ENCODE assay signal across 28 cellular contexts in genomic region chr2:23292024-23292423, GRCh38.
A peak's percentile ranks its signal among the peaks of the same experiment; 100 is the strongest.
DNase-seq lines count a peak whose midpoint lies in the region; ATAC-seq and TF ChIP-seq lines count a peak whose summit lies in the region.
"Had no signal": no experiment of that assay in that cellular context is flagged by ENCODE, and none has a peak within 500 bp of the region (broad histone marks: within the 10 kb centered on the region; RNA-seq: fewer than 3 reads in every experiment).

No MANE protein-coding gene starts in this region.

- DNase-seq in DMS53 (lab: John Stamatoyannopoulos, UW): peak; percentile 8
- DNase-seq in DMS53 treated with DMSO at 0.1 percent for 48 hours (lab: John Stamatoyannopoulos, UW; ENCODE audit: unreplicated experiment): no peak
- no peak for DNase-seq in HCT116 (ENCODE audit: low read depth, low spot score)
- peak; percentile 28 for DNase-seq in WERI-Rb-1
- no peak for DNase-seq in mucosa of descending colon
- DNase-seq in PC-3: no peak
- DNase-seq: activated CD4-positive, CD25-positive, alpha-beta regulatory T cell; activated gamma-delta T cell; activated naive CD8-positive, alpha-beta T cell treated with anti-CD3 and anti-CD28 coated beads for 36 hours; activated T-cell treated with anti-CD3 and anti-CD28 coated beads, Interleukin-2, amount 50 U/mL, for 4 hours; anterior cingulate cortex; CD4-positive, alpha-beta T cell; effector CD8-positive, alpha-beta T cell; glutamatergic neuron; NCI-H1048; NCI-H446; pancreas; retina; RPMI8226; SJCRH30; stimulated activated naive B cell treated with anti-CD40 and anti-IgM and Interleukin-4, amounts not matched to agents 10 μg/mL and 1 μg/mL and 100 μg/mL, for 72 hours; T-cell; upper lobe of left lung had no signal

- H3K4me2 ChIP-seq in HCT116 (ENCODE audit: low read length) (no peak overlapping the region), PC-3 (ENCODE audit: low read length) (no peak overlapping the region)
- H3K4me2 ChIP-seq: KMS-11 had no signal

- H3K36me3 ChIP-seq in HCT116 (ENCODE audit: control insufficient read depth in 1 of 2, insufficient read depth in 2 of 2, low read length in 2 of 2): no peaks in the 10 kb centered on the region
- no peaks in the 10 kb centered on the region for H3K36me3 ChIP-seq in WERI-Rb-1
- no peaks in the 10 kb centered on the region for H3K36me3 ChIP-seq in mucosa of descending colon (ENCODE audit: low read depth)
- no peaks in the 10 kb centered on the region for H3K36me3 ChIP-seq in PC-3 (ENCODE audit: low read depth, low read length)
- H3K36me3 ChIP-seq: pancreas, SJCRH30, suprapubic skin, upper lobe of left lung had no signal

- TF ChIP-seq RAD21 in HCT116 (IDR thresholded peaks at IDR 0.05; ENCODE audit: low read depth): no peak

- BruUV-seq in HCT116 (replicated peaks; lab: Mats Ljungman, UMichigan) (no TSS peak), PC-3 (replicated peaks; lab: Mats Ljungman, UMichigan) (no TSS peak)

- H3K27me3 ChIP-seq in HCT116 (ENCODE audit: insufficient read depth, low read length) (peaks cover 56% of the 10 kb centered on the region), WERI-Rb-1 (ENCODE audit: insufficient read depth, low read depth, severe bottlenecking) (no peaks in the 10 kb centered on the region), PC-3 (ENCODE audit: low read length) (peaks cover 19% of the 10 kb centered on the region)
- H3K27me3 ChIP-seq: pancreas, SJCRH30, suprapubic skin, upper lobe of left lung had no signal

- no peak overlapping the region for H3K9ac ChIP-seq in HCT116 (ENCODE audit: low read length)
- H3K9ac ChIP-seq in PC-3 (ENCODE audit: low read length): no peak overlapping the region
- H3K9ac ChIP-seq: KMS-11 had no signal

- no peaks in the 10 kb centered on the region for H3F3A ChIP-seq in PC-3 (ENCODE audit: low read length, unreplicated experiment)

- H2AFZ ChIP-seq in HCT116 (ENCODE audit: low read depth, low read length, poor library complexity, severe bottlenecking) (no peak overlapping the region), PC-3 (ENCODE audit: low read length) (no peak overlapping the region)

- H3K9me2 ChIP-seq in HCT116 (ENCODE audit: insufficient read depth) (no peaks in the 10 kb centered on the region), PC-3 (replicated peaks; ENCODE audit: low read length) (no peaks in the 10 kb centered on the region)

- POLR2A ChIA-PET in HCT116 (lab: Charles Lee) (no interaction called here), PC-3 (lab: Charles Lee; ENCODE audit: unreplicated experiment) (no interaction called here)

- H3K4me1 ChIP-seq in HCT116 (ENCODE audit: control insufficient read depth in 1 of 2, insufficient read depth in 2 of 2, low read length in 2 of 2): no peaks in the 10 kb centered on the region
- no peaks in the 10 kb centered on the region for H3K4me1 ChIP-seq in mucosa of descending colon (ENCODE audit: low read depth)
- no peaks in the 10 kb centered on the region for H3K4me1 ChIP-seq in PC-3 (ENCODE audit: insufficient read depth, low read length)
- H3K4me1 ChIP-seq: pancreas had no signal

- no peaks in the 10 kb centered on the region for H3K79me2 ChIP-seq in HCT116 (ENCODE audit: insufficient read depth, low read length)
- H3K79me2 ChIP-seq in PC-3 (ENCODE audit: low read length): no peaks in the 10 kb centered on the region

- CTCF ChIA-PET in HCT116 (lab: Charles Lee) (interaction anchor here (0.6 kb wide), 1 partner anchor 93 kb away, joined by 3 read pairs; no protein-coding TSS in a partner anchor), PC-3 (lab: Charles Lee) (no interaction called here)

- TF ChIP-seq POLR2A in HCT116 (IDR thresholded peaks at IDR 0.05; ENCODE audit: borderline replicate concordance, extremely low read depth, insufficient read depth, insufficient read length): no peak

- no peak overlapping the region for H3K4me3 ChIP-seq in HCT116 (replicated peaks in 1 of 2; ENCODE audit: low read depth in 1 of 2, low read length in 2 of 2)
- H3K4me3 ChIP-seq in WERI-Rb-1 (ENCODE audit: low read depth, low read length): no peak overlapping the region
- no peak overlapping the region for H3K4me3 ChIP-seq in mucosa of descending colon
- no peak overlapping the region for H3K4me3 ChIP-seq in PC-3 (ENCODE audit: low read length)
- H3K4me3 ChIP-seq: pancreas, SJCRH30, skin epidermis, suprapubic skin, upper lobe of left lung had no signal

- intact Hi-C loops in HCT116 (cut with micrococcal nuclease) (no loop called here), mucosa of descending colon (cut with DNase I, micrococcal nuclease) (no loop called here), PC-3 (cut with micrococcal nuclease) (no loop called here)

- ATAC-seq in HCT116: peak; percentile 58
- ATAC-seq in mucosa of descending colon: peak; percentile 11
- no peak for ATAC-seq in HG03025 (IDR thresholded peaks at IDR 0.05; ENCODE audit: low FRiP score, unreplicated experiment)
- ATAC-seq in PC-3: no peak
- ATAC-seq in HG03095 (IDR thresholded peaks at IDR 0.05; ENCODE audit: unreplicated experiment): no peak
- ATAC-seq: activated T-cell treated with anti-CD3 and anti-CD28 coated beads, Interleukin-2, amount 50 U/mL, for 4 hours; pancreas; stimulated activated naive B cell treated with anti-CD40 and anti-IgM and Interleukin-4, amounts not matched to agents 10 μg/mL and 1 μg/mL and 100 μg/mL, for 72 hours; T-cell had no signal

- RAD21 ChIA-PET in HCT116 (lab: Charles Lee; ENCODE audit: low non-redundant PET in 1 of 2, low total read pairs in 2 of 2, uncharacterized antibody in 2 of 2, unreplicated experiment in 2 of 2): no interaction called here

- TF ChIP-seq CTCF in HCT116 (IDR thresholded peaks at IDR 0.05 in 2 of 3, conservative IDR thresholded peaks at IDR 0.05 in 1 of 3; ENCODE audit: borderline replicate concordance in 1 of 3, insufficient read depth in 1 of 3, low read depth in 2 of 3, low read length in 2 of 3) (peak in 1 of 3 experiments; percentile 16; a peak in 1 of 6 replicates), WERI-Rb-1 (IDR thresholded peaks at IDR 0.05; ENCODE audit: low read depth, low read length) (peak; percentile 56), mucosa of descending colon (IDR thresholded peaks at IDR 0.05) (no peak), PC-3 (conservative IDR thresholded peaks at IDR 0.05; ENCODE audit: low read depth, low read length) (no peak)

- H3K9me3 ChIP-seq in HCT116 (ENCODE audit: control insufficient read depth in 1 of 2, insufficient read depth in 1 of 2, low read depth in 1 of 2, low read length in 2 of 2) (no peaks in the 10 kb centered on the region), WERI-Rb-1 (ENCODE audit: severe bottlenecking) (no peaks in the 10 kb centered on the region), mucosa of descending colon (no peaks in the 10 kb centered on the region), PC-3 (ENCODE audit: low read length) (no peaks in the 10 kb centered on the region)
- H3K9me3 ChIP-seq: pancreas, SJCRH30, suprapubic skin, upper lobe of left lung had no signal

- H4K20me1 ChIP-seq in HCT116 (ENCODE audit: insufficient read depth) (no peaks in the 10 kb centered on the region), PC-3 (ENCODE audit: low read length) (no peaks in the 10 kb centered on the region)

- no peak overlapping the region for H3K27ac ChIP-seq in HCT116 (ENCODE audit: low read depth, low read length)
- H3K27ac ChIP-seq in WERI-Rb-1: no peak overlapping the region
- H3K27ac ChIP-seq in PC-3 (ENCODE audit: low read length): no peak overlapping the region
- H3K27ac ChIP-seq: KMS-11, pancreas, SJCRH30, skin epidermis, suprapubic skin, upper lobe of left lung had no signal

TF ChIP-seq in HCT116, 20 proteins besides CTCF, POLR2A, EP300 and RAD21 (continues in another document):
- TF ChIP-seq, protein P1, sequence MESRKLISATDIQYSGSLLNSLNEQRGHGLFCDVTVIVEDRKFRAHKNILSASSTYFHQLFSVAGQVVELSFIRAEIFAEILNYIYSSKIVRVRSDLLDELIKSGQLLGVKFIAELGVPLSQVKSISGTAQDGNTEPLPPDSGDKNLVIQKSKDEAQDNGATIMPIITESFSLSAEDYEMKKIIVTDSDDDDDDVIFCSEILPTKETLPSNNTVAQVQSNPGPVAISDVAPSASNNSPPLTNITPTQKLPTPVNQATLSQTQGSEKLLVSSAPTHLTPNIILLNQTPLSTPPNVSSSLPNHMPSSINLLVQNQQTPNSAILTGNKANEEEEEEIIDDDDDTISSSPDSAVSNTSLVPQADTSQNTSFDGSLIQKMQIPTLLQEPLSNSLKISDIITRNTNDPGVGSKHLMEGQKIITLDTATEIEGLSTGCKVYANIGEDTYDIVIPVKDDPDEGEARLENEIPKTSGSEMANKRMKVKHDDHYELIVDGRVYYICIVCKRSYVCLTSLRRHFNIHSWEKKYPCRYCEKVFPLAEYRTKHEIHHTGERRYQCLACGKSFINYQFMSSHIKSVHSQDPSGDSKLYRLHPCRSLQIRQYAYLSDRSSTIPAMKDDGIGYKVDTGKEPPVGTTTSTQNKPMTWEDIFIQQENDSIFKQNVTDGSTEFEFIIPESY (IDR thresholded peaks at IDR 0.05; ENCODE audit: extremely low read depth, insufficient replicate concordance, low read length): no peak
- TF ChIP-seq CEBPB (IDR thresholded peaks at IDR 0.05; ENCODE audit: low read depth) (no peak), REST (IDR thresholded peaks at IDR 0.05; ENCODE audit: low read depth) (no peak)

Comparison
In these comparisons a context has a peak if more than half of its experiments do, and no peak if none do; other contexts are left out.
1. DNase-seq: peak in DMS53 (single experiment) and WERI-Rb-1 (single experiment); none in DMS53 treated with DMSO at 0.1 percent for 48 hours (single experiment), HCT116 (single experiment), mucosa of descending colon (0 of 3) and PC-3 (single experiment).
2. ATAC-seq: peak in HCT116 (single experiment) and mucosa of descending colon (single experiment); none in HG03025 (single experiment), PC-3 (single experiment) and HG03095 (single experiment).